ENCODE assay signal across 8 cellular contexts in the genomic region with DNA sequence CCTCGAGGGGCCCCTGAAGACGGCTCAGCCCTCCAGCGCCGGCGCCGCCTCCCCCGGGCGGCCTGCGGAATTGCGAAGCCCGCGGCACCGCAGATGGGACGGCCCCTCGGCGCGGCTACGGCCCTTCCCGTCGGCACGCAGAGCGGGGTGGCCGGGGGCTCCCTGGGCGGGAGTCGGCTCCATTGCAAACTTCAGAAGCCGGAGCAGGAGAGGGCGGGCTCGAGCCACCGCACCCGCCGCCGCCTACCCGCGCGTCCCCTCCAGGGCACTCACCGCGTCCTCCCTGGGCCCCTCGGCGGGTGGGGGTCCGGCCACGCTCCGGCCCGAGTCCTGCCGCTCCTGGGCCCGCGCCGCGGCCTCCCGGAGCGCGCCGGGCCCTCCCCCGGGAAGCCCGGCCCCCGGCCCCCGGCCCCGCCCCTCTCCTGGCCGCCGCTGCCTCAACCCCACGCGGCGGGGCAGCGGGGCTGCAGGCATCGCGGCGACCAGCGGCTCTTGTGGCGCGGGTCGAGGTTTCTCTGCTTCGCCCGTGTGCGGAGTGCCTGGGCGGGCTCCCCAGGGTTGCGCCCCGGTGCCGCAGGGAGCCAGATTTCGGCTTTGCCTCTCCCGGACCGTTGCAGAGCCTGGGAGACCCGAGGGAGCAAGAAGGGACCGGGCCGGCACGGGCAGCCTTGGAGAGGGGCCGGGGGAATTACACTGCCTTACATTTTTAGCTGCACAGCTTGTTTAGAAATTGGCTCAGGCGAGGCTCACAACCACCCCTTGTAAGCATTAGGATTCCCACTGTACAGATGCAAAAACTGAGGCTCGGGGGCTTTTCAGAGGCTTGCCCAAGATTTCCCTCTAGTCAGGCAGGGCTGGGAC. TPM values are rescaled to one million over a fixed set of nuclear protein-coding genes. Genes with fewer than 3 reads are reported as not detected.
DNase-seq lines count a peak whose midpoint lies in the region; ATAC-seq, FAIRE-seq and TF ChIP-seq lines count a peak whose summit lies in the region.

A gene (minus strand): TSS at position 359 of the 861 bp plus-strand sequence. CDS start 3,707 bp downstream, outside the sequence.

- WGBS in GM23248 (ENCODE audit: low coverage in 1 of 2, low lambda C conversion rate in 2 of 2, missing lambda C conversion rate in 2 of 2), 2 experiments: 2 to 3% methylated on average over 34 to 49 of the region's 87 CpGs

- peaks cover 13% of the 10 kb centered on the region; the same call in 1 of the 2 replicates for H3F3A ChIP-seq in GM23248 (ENCODE audit: insufficient read depth)

- peaks cover 16% of the 10 kb centered on the region for H3K4me1 ChIP-seq in CD8-positive, alpha-beta T cell (ENCODE audit: insufficient read depth, low read length)
- peaks cover 10% of the 10 kb centered on the region; the same call in 1 of the 2 replicates for H3K4me1 ChIP-seq in GM23248 (ENCODE audit: insufficient read depth)
- peaks cover 26% of the 10 kb centered on the region for H3K4me1 ChIP-seq in NT2/D1 (ENCODE audit: insufficient read depth, insufficient read length)

- H3K9ac ChIP-seq in GM23248 (peak within 1 kb of the TSS; percentile 63), NT2/D1 (ENCODE audit: insufficient read length, low read depth) (peak within 1 kb of the TSS; percentile 95)

- H3K27ac Mint-ChIP-seq in CD8-positive, alpha-beta T cell: no peak within 1 kb of the TSS
- peak within 1 kb of the TSS; percentile 41 for H3K27ac Mint-ChIP-seq in activated naive CD4-positive, alpha-beta T cell treated with anti-CD3 and anti-CD28 coated beads, Interleukin-2, amount 50 U/mL, for 24 hours

- H3K79me2 ChIP-seq in GM23248 (ENCODE audit: insufficient read depth): no peaks in the 10 kb centered on the region

- intact Hi-C loops in CD8-positive, alpha-beta T cell (cut with DNase I, micrococcal nuclease): loop anchor here in 1 of 2 experiments (2.0 kb wide), 1 partner anchor 28 kb away; a partner anchor contains a TSS

- POLR2A ChIA-PET in CD8-positive, alpha-beta T cell (lab: Charles Lee): interaction anchor here (0.9 to 2.7 kb wide), 3 partner anchors 9 to 73 kb away, joined by 3 to 11 read pairs (median 3); a partner anchor contains a TSS

- no peaks in the 10 kb centered on the region for H3K9me3 Mint-ChIP-seq in CD8-positive, alpha-beta T cell
- H3K9me3 Mint-ChIP-seq in activated naive CD4-positive, alpha-beta T cell treated with anti-CD3 and anti-CD28 coated beads, Interleukin-2, amount 50 U/mL, for 24 hours: no peaks in the 10 kb centered on the region

- peak within 1 kb of the TSS; percentile 89 for H2AFZ ChIP-seq in GM23248

- H3K4me3 Mint-ChIP-seq in CD8-positive, alpha-beta T cell: peak within 1 kb of the TSS; percentile 77
- peak within 1 kb of the TSS; percentile 77 for H3K4me3 Mint-ChIP-seq in activated naive CD4-positive, alpha-beta T cell treated with anti-CD3 and anti-CD28 coated beads, Interleukin-2, amount 50 U/mL, for 24 hours

- ATAC-seq in CD8-positive, alpha-beta T cell: peak; percentile 63
- ATAC-seq in omental fat pad (ENCODE audit: low FRiP score): peak; percentile 61

- peak within 1 kb of the TSS; percentile 42 for H3K4me3 ChIP-seq in CD8-positive, alpha-beta T cell (ENCODE audit: low read depth, low read length)
- H3K4me3 ChIP-seq in GM23248 (peak within 1 kb of the TSS; percentile 63), NT2/D1 (ENCODE audit: insufficient read length, low read depth) (peak within 1 kb of the TSS; percentile 80)

- peaks cover 7% of the 10 kb centered on the region for H3K27me3 ChIP-seq in CD8-positive, alpha-beta T cell (ENCODE audit: insufficient read depth, low read length)
- no peaks in the 10 kb centered on the region for H3K27me3 ChIP-seq in GM23248 (replicated peaks; ENCODE audit: insufficient read depth)
- H3K27me3 ChIP-seq in NT2/D1 (ENCODE audit: insufficient read depth, insufficient read length): no peaks in the 10 kb centered on the region

- peak in 4 of 7 experiments; percentile 20 to 53 (median 31) for DNase-seq in CD8-positive, alpha-beta T cell
- DNase-seq in GM23248: peak; percentile 60
- no peak for DNase-seq in NT2/D1 (ENCODE audit: low read depth, low spot score)
- peak; percentile 71 for DNase-seq in glomerular visceral epithelial cell (ENCODE audit: extremely low spot score)
- no peak for DNase-seq in omental fat pad (ENCODE audit: low spot score)
- DNase-seq in NCI-H2107 treated with DMSO at 0.1 percent for 48 hours (lab: John Stamatoyannopoulos, UW; ENCODE audit: unreplicated experiment): no peak
- no peak for DNase-seq in RCC 7860 (ENCODE audit: low spot score)

- H3K9me2 ChIP-seq in GM23248 (ENCODE audit: insufficient read depth): no peaks in the 10 kb centered on the region

- peaks cover 9% of the 10 kb centered on the region for H3K4me1 Mint-ChIP-seq in CD8-positive, alpha-beta T cell (ENCODE audit: low read depth)
- H3K4me1 Mint-ChIP-seq in activated naive CD4-positive, alpha-beta T cell treated with anti-CD3 and anti-CD28 coated beads, Interleukin-2, amount 50 U/mL, for 24 hours: peaks cover 5% of the 10 kb centered on the region

- in situ Hi-C loops in GM23248 (cut with MboI): no loop called here

- CTCF ChIA-PET in CD8-positive, alpha-beta T cell (lab: Charles Lee): interaction anchor here (0.9 to 4.1 kb wide), 6 partner anchors 8 to 44 kb away, joined by 3 to 15 read pairs (median 4); no protein-coding TSS in a partner anchor

- no peaks in the 10 kb centered on the region for H4K20me1 ChIP-seq in GM23248 (ENCODE audit: insufficient read depth)

- peak within 1 kb of the TSS; percentile 67 for H3K4me2 ChIP-seq in GM23248 (ENCODE audit: unreplicated experiment)

- H3K36me3 Mint-ChIP-seq in CD8-positive, alpha-beta T cell: no peaks in the 10 kb centered on the region
- no peaks in the 10 kb centered on the region for H3K36me3 Mint-ChIP-seq in activated naive CD4-positive, alpha-beta T cell treated with anti-CD3 and anti-CD28 coated beads, Interleukin-2, amount 50 U/mL, for 24 hours

- H3K27ac ChIP-seq in CD8-positive, alpha-beta T cell (ENCODE audit: low read depth, low read length): no peak within 1 kb of the TSS
- H3K27ac ChIP-seq in GM23248: no peak within 1 kb of the TSS

- no peak for FAIRE-seq in RCC 7860 (lab: Jason Lieb, UNC)

- no peaks in the 10 kb centered on the region for H3K9me3 ChIP-seq in CD8-positive, alpha-beta T cell (ENCODE audit: low read length)
- H3K9me3 ChIP-seq in GM23248 (ENCODE audit: low read depth) (no peaks in the 10 kb centered on the region), NT2/D1 (ENCODE audit: insufficient read depth, low read length) (no peaks in the 10 kb centered on the region)

- peaks cover 31% of the 10 kb centered on the region for H3K27me3 Mint-ChIP-seq in CD8-positive, alpha-beta T cell (ENCODE audit: low read depth)
- H3K27me3 Mint-ChIP-seq in activated naive CD4-positive, alpha-beta T cell treated with anti-CD3 and anti-CD28 coated beads, Interleukin-2, amount 50 U/mL, for 24 hours: peaks cover 5% of the 10 kb centered on the region

- TF ChIP-seq CTCF in CD8-positive, alpha-beta T cell (IDR thresholded peaks at IDR 0.05): no peak
- no peak for TF ChIP-seq CTCF in omental fat pad (IDR thresholded peaks at IDR 0.05)

- H3K36me3 ChIP-seq in CD8-positive, alpha-beta T cell (ENCODE audit: insufficient read depth, low read length): no peaks in the 10 kb centered on the region
- H3K36me3 ChIP-seq in GM23248 (ENCODE audit: low read depth) (no peaks in the 10 kb centered on the region), NT2/D1 (ENCODE audit: insufficient read depth, insufficient read length, low read length) (peaks cover 28% of the 10 kb centered on the region)

RNA-seq across cellular contexts. Expression of the gene that starts here (rescaled TPM):
- total RNA-seq in CD8-positive, alpha-beta T cell: not detected
- total RNA-seq in GM23248 (2014; rRNA removed; shearing (Covaris generic)): 13.6 and 17.5 TPM in 2 replicates
- 9.7 and 12.6 TPM in 2 replicates for polyA plus RNA-seq in GM23248 (2016; fragmentation: Nextera tagmentation; extraction: Ambion mirVana)
- 10 to 100 TPM; 11.2 to 47.4 (median 16.8) TPM for total RNA-seq in omental fat pad

Comparison
In these comparisons a context has a peak if more than half of its experiments do, and no peak if none do; other contexts are left out.
1. RNA of the gene that starts here (total RNA-seq): 11.2 to 47.4 TPM in omental fat pad and 13.6 to 17.5 TPM in GM23248; not detected in CD8-positive, alpha-beta T cell; every median in the first group is over 4 times any median in the second.
2. Peak in DNase-seq, ATAC-seq and H3K4me3 ChIP-seq in CD8-positive, alpha-beta T cell; RNA of the gene not detected or under 1 TPM.
3. DNase-seq: peak in GM23248 (single experiment) and glomerular visceral epithelial cell (single experiment); none in NT2/D1 (single experiment), omental fat pad (single experiment), NCI-H2107 treated with DMSO at 0.1 percent for 48 hours (single experiment) and RCC 7860 (single experiment).
4. Peak in every context shown above with its lines, with median percentiles within 50 percentile points of each other: H3K4me3 ChIP-seq.